Comparison of ENCODE assay signal across 10 cellular contexts in the genomic region with DNA sequence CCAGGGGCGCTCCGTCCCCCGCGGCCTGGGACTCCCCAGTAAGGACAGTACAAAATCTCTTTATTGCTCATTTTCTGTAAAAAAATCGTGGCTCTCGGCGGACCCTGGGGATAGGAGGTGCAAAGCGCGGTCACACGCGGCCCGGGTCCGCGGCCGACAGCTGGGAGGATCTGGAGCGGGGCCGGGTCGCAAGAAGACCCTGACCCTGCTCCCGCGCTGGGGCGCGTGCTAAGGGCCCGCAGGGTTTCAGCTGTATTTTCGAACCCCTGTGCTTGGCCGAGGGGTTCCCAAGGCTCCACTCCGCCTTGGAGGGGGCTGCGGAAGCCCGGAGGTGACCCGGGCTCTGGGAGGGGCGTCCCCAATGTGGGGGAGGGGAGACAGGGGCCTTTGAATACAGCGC. TPM values are rescaled to one million over a fixed set of nuclear protein-coding genes. Genes with fewer than 3 reads are reported as not detected.
"Had no signal": no experiment of that assay in that cellular context is flagged by ENCODE, and none has a peak within 500 bp of the region (broad histone marks: within the 10 kb centered on the region; RNA-seq: fewer than 3 reads in every experiment).

No MANE protein-coding gene starts in this region.

RNA-seq across cellular contexts. Expression of gene ALDH3B2, which starts 36.8 kb away (rescaled TPM):
- total RNA-seq: activated CD4-positive, alpha-beta T cell treated with anti-CD3 and anti-CD28 coated beads for 36 hours; activated naive CD8-positive, alpha-beta T cell treated with anti-CD3 and anti-CD28 coated beads, Interleukin-2, amount 10 ng/mL, durations not matched to agents 7 days and 5 days; body of pancreas; heart right ventricle; left ventricle myocardium superior; natural killer cell treated with Interleukin-12 subunit alpha and Interleukin-12 subunit beta and Interleukin-15 and Interleukin-18, amount 100 ng/mL, for 72 hours; osteoblast; right cardiac atrium; skeletal muscle tissue; thoracic aorta had no signal
- polyA plus RNA-seq: right cardiac atrium had no signal
